In the genomic region with DNA sequence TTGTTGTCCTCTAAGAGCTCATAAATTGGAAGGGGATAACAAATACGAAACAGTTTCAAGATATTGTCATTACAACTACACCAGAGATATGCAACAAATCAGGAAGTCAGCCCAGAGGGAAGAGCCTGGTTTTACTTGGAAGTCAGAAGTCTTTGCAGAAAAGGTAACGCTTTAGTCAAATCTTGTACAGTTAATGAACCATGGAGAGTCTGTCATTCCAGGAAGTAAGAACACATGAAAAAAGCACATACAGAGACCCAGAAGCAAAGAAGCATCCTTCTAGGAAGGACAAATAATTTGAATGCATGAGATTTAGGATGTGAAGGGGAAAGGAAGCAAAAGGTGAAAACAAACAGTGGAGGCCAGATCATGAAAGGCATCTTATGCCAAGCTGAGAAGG, we compare ENCODE assay signal across 1 cellular context.
A peak's percentile ranks its signal among the peaks of the same experiment; 100 is the strongest.
TF ChIP-seq lines count a peak whose summit lies in the region.

No MANE protein-coding gene starts in this region.

TF ChIP-seq in K562, 482 proteins besides CTCF, POLR2A, EP300 and RAD21:
- TF ChIP-seq JUNB (CRISPR knock-in tag; conservative IDR thresholded peaks at IDR 0.05) (no peak), SPI1 (IDR thresholded peaks at IDR 0.05; ENCODE audit: borderline replicate concordance, low read depth, low read length) (peak; percentile 25; the same call in 1 of the 2 replicates)
